In genomic region chr5:12133520-12133919, GRCh38 we compare ENCODE assay signal across 9 cellular contexts.
"Had no signal": no experiment of that assay in that cellular context is flagged by ENCODE, and none has a peak within 500 bp of the region (broad histone marks: within the 10 kb centered on the region; RNA-seq: fewer than 3 reads in every experiment).

No MANE protein-coding gene starts in this region.

- DNase-seq: GM23248, GOT3, H7, H9, HCEC 1CT, HFFc6 had no signal

- H3K4me2 ChIP-seq: GM23338 had no signal

- H3K9me3 ChIP-seq: HAP-1 had no signal

- H3K4me1 ChIP-seq: HAP-1 had no signal

- H3K27ac ChIP-seq: GM23248 had no signal

- H3K9ac ChIP-seq: GM23248 had no signal

- H3K4me1 Mint-ChIP-seq: GM23338, H9 had no signal

- H3K27ac Mint-ChIP-seq: GM23338, H9, HFFc6 had no signal

- H3K36me3 ChIP-seq: HAP-1 had no signal

- H3K4me3 Mint-ChIP-seq: GM23338, H9, HFFc6 had no signal

- ATAC-seq: GM23338, HCT116 had no signal

- H2AFZ ChIP-seq: GM23248, GM23338 had no signal

- H3K4me3 ChIP-seq: GM23248, GM23338, HAP-1 had no signal
